1 cellular context compared by ENCODE assay signal in genomic region chr2:207539470-207539869, GRCh38.
TF ChIP-seq lines count a peak whose summit lies in the region.

No MANE protein-coding gene starts in this region.

TF ChIP-seq in GM12891, 5 proteins besides CTCF, POLR2A, EP300 and RAD21:
- TF ChIP-seq POU2F2 (IDR thresholded peaks at IDR 0.05; ENCODE audit: low read depth, low read length) (no peak), PAX5 (IDR thresholded peaks at IDR 0.05; ENCODE audit: insufficient read depth, low read length, severe bottlenecking) (no peak), POLR2AphosphoS5 (IDR thresholded peaks at IDR 0.05; ENCODE audit: low read depth, low read length) (no peak), SPI1 (IDR thresholded peaks at IDR 0.05; ENCODE audit: low read depth, low read length) (no peak), TAF1 (IDR thresholded peaks at IDR 0.05; ENCODE audit: low read depth, low read length) (no peak)
TF ChIP-seq in GM12891: peak in this region for 0.
